In the genomic region with DNA sequence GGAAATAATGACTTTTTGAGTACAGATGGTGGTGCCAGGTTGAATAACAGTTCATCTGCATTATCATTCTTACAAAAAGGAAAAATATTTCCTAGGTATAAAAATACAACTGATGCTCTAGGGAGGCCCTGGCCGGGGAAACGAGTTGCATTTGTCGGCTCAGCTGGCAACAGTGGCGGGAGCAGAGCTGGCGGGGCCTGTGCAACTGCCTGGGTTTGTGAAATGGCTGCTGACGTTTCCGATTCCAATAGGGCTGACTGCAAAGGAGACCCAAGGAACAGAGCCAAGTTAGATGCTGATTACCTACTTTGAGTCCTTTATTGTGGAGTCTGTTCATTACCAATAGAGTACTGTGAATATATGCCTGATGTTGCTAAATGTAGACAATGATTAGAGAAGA, we compare ENCODE assay signal across 12 cellular contexts.
"Had no signal": no experiment of that assay in that cellular context is flagged by ENCODE, and none has a peak within 500 bp of the region (broad histone marks: within the 10 kb centered on the region; RNA-seq: fewer than 3 reads in every experiment).

No MANE protein-coding gene starts in this region.

- H3K27me3 ChIP-seq: body of pancreas, heart left ventricle, right atrium auricular region, thyroid gland, uterus had no signal

- H3K36me3 ChIP-seq: uterus had no signal

- H3K9me3 ChIP-seq: body of pancreas, heart left ventricle, right atrium auricular region, thyroid gland, uterus had no signal

- H3K4me1 ChIP-seq: body of pancreas, heart left ventricle, right atrium auricular region, thyroid gland, uterus had no signal

- H3K27ac ChIP-seq: body of pancreas, heart left ventricle, right atrium auricular region, skin epidermis, thyroid gland, uterus had no signal

- H3K4me3 ChIP-seq: body of pancreas, heart left ventricle, right atrium auricular region, skin epidermis, thyroid gland, uterus had no signal

- DNase-seq: activated CD4-positive, alpha-beta T cell treated with anti-CD3 and anti-CD28 coated beads, Interleukin-2, amount 50 U/mL, for 48 hours; activated CD4-positive, CD25-positive, alpha-beta regulatory T cell; activated T-cell treated with anti-CD3 and anti-CD28 coated beads, Interleukin-2, amount 50 U/mL, for 72 hours; body of pancreas; foreskin melanocyte; stimulated activated CD4-positive, alpha-beta T cell treated with anti-CD3 and anti-CD28 coated beads, Interleukin-4, amount 100 ng/mL, for 4 hours; T-helper 2 cell; thyroid gland; uterus had no signal

- ATAC-seq: activated T-cell treated with anti-CD3 and anti-CD28 coated beads, Interleukin-2, amount 50 U/mL, for 72 hours; body of pancreas had no signal
